8 cellular contexts compared by ENCODE assay signal in genomic region chr6:31541658-31542521, GRCh38. TPM values are rescaled to one million over a fixed set of nuclear protein-coding genes. Genes with fewer than 3 reads are reported as not detected.
DNase-seq lines count a peak whose midpoint lies in the region; ATAC-seq and TF ChIP-seq lines count a peak whose summit lies in the region.

Gene DDX39B (minus strand): TSS chr6:31542003. CDS start chr6:31540532, 1,471 bp downstream.

- H3K27ac Mint-ChIP-seq in CD14-positive monocyte: peak within 1 kb of the TSS; percentile 98 to 100 (median 99)
- peak within 1 kb of the TSS; percentile 75 for H3K27ac Mint-ChIP-seq in activated CD4-positive, alpha-beta memory T cell treated with anti-CD3 and anti-CD28 coated beads, Interleukin-2, amount 10 ng/mL, durations not matched to agents 7 days and 5 days

- H3K27me3 Mint-ChIP-seq in CD14-positive monocyte (ENCODE audit: low read depth in 3 of 3): no peaks in the 10 kb centered on the region
- H3K27me3 Mint-ChIP-seq in activated CD4-positive, alpha-beta memory T cell treated with anti-CD3 and anti-CD28 coated beads, Interleukin-2, amount 10 ng/mL, durations not matched to agents 7 days and 5 days: no peaks in the 10 kb centered on the region

- H3K27me3 ChIP-seq in dorsolateral prefrontal cortex: no peaks in the 10 kb centered on the region

- peak within 1 kb of the TSS; percentile 95 to 96 for H3K4me3 Mint-ChIP-seq in CD14-positive monocyte
- peak within 1 kb of the TSS; percentile 89 for H3K4me3 Mint-ChIP-seq in activated CD4-positive, alpha-beta memory T cell treated with anti-CD3 and anti-CD28 coated beads, Interleukin-2, amount 10 ng/mL, durations not matched to agents 7 days and 5 days

- WGBS in lower leg skin, 2 donors: 0 to 1% methylated on average over 41 to 43 of the region's 43 CpGs

- intact Hi-C loops in CD14-positive monocyte (cut with micrococcal nuclease): loop anchor here (5.0 to 10.0 kb wide), 7 partner anchors 45 to 413 kb away; partner anchors contain the start of genes MICB (in 2 of the 2), CLIC1 (in 1 of the 2), CSNK2B (in 1 of the 2) and LY6G5B (in 1 of the 2)
- intact Hi-C loops in dorsolateral prefrontal cortex (cut with DNase I): loop anchor here (10.0 kb wide), 3 partner anchors 253 to 423 kb away; partner anchors contain the start of gene VARS1 (in 1 of the 2)
- intact Hi-C loops in lower leg skin (cut with DNase I; ENCODE audit: low total_unique reads): no loop called here

- peak within 1 kb of the TSS; percentile 58 to 97 (median 80) for H3K4me3 ChIP-seq in dorsolateral prefrontal cortex
- H3K4me3 ChIP-seq in lower leg skin (ENCODE audit: low read depth, poor library complexity, severe bottlenecking): peak within 1 kb of the TSS; percentile 76

- H3K36me3 Mint-ChIP-seq in CD14-positive monocyte: peaks cover 30 to 36% of the 10 kb centered on the region in 2 donors
- H3K36me3 Mint-ChIP-seq in activated CD4-positive, alpha-beta memory T cell treated with anti-CD3 and anti-CD28 coated beads, Interleukin-2, amount 10 ng/mL, durations not matched to agents 7 days and 5 days (ENCODE audit: low read depth): peaks cover 39% of the 10 kb centered on the region

- CTCF ChIA-PET in activated CD4-positive, alpha-beta memory T cell treated with anti-CD3 and anti-CD28 coated beads, Interleukin-2, amount 10 ng/mL, durations not matched to agents 7 days and 5 days (lab: Charles Lee): interaction anchor here (0.8 to 24.6 kb wide), 19 partner anchors 9 to 417 kb away, joined by 3 to 751 read pairs (median 4); partner anchors contain the start of genes BAG6, HSPA1A, HSPA1B and HSPA1L

- TF ChIP-seq POLR2A in lower leg skin (IDR thresholded peaks at IDR 0.05): peak in 1 of 2 donors; percentile 77

- peak; percentile 52 for ATAC-seq in GM19438 (IDR thresholded peaks at IDR 0.05; ENCODE audit: low read depth, unreplicated experiment)

- H3K9me3 Mint-ChIP-seq in CD14-positive monocyte: peaks cover 0 to 2% (median 0%) of the 10 kb centered on the region in 7 donors
- H3K9me3 Mint-ChIP-seq in activated CD4-positive, alpha-beta memory T cell treated with anti-CD3 and anti-CD28 coated beads, Interleukin-2, amount 10 ng/mL, durations not matched to agents 7 days and 5 days: no peaks in the 10 kb centered on the region

- POLR2A ChIA-PET in activated CD4-positive, alpha-beta memory T cell treated with anti-CD3 and anti-CD28 coated beads, Interleukin-2, amount 10 ng/mL, durations not matched to agents 7 days and 5 days (lab: Charles Lee): interaction anchor here (0.6 to 7.3 kb wide), 52 partner anchors 9 to 1430 kb away, joined by 3 to 164 read pairs (median 6); partner anchors contain the start of genes ABHD16A, BAG6, C6orf47 and CLIC1

- peak within 1 kb of the TSS; percentile 77 to 99 (median 97) for H3K27ac ChIP-seq in dorsolateral prefrontal cortex

- peak; percentile 96 for DNase-seq in CD14-positive monocyte (ENCODE audit: low spot score)
- peak; percentile 91 for DNase-seq in HK-2 (ENCODE audit: unreplicated experiment)
- DNase-seq in NCI-H82 treated with DMSO at 0.1 percent for 48 hours (lab: John Stamatoyannopoulos, UW; ENCODE audit: unreplicated experiment): peak; percentile 96
- DNase-seq in activated CD4-positive, alpha-beta memory T cell treated with anti-CD3 and anti-CD28 coated beads, Interleukin-2, amount 10 ng/mL, durations not matched to agents 7 days and 5 days: peak; percentile 94
- DNase-seq in dorsolateral prefrontal cortex: peak; percentile 93 to 97 (median 95)
- peak; percentile 95 to 99 for DNase-seq in lower leg skin (ENCODE audit: low spot score in 2 of 2)
- peak; percentile 88 to 94 for DNase-seq in stimulated activated CD4-positive, alpha-beta T cell treated with anti-CD3 and anti-CD28 coated beads, Interleukin-4, amount 100 ng/mL, for 4 hours

- H3K4me1 Mint-ChIP-seq in CD14-positive monocyte: peaks cover 40% of the 10 kb centered on the region
- H3K4me1 Mint-ChIP-seq in activated CD4-positive, alpha-beta memory T cell treated with anti-CD3 and anti-CD28 coated beads, Interleukin-2, amount 10 ng/mL, durations not matched to agents 7 days and 5 days: peaks cover 52% of the 10 kb centered on the region

- TF ChIP-seq CTCF in CD14-positive monocyte (IDR thresholded peaks at IDR 0.05): no peak
- TF ChIP-seq CTCF in dorsolateral prefrontal cortex (IDR thresholded peaks at IDR 0.05 in 54 of 56, conservative IDR thresholded peaks at IDR 0.05 in 2 of 56; ENCODE audit: low read depth in 1 of 56, partially characterized antibody in 56 of 56): peak in 25 of 56 donors; percentile 10 to 57 (median 24)
- no peak for TF ChIP-seq CTCF in lower leg skin (IDR thresholded peaks at IDR 0.05)

RNA-seq across cellular contexts. Expression of gene DDX39B, which starts in this region (rescaled TPM):
- 10 to 100 TPM; 64.1 to 67.8 TPM for polyA plus RNA-seq in CD14-positive monocyte
- total RNA-seq in activated CD4-positive, alpha-beta memory T cell treated with anti-CD3 and anti-CD28 coated beads, Interleukin-2, amount 10 ng/mL, durations not matched to agents 7 days and 5 days: 100 to 1,000 TPM; 427 to 434 TPM
- total RNA-seq in dorsolateral prefrontal cortex (100 to 1,000 TPM; 154 to 265 (median 191) TPM), lower leg skin (100 to 1,000 TPM; 176 to 355 (median 238) TPM)

Comparison
In these comparisons a context has a peak if more than half of its experiments do, and no peak if none do; other contexts are left out.
1. Peak in every context shown above with its lines: DNase-seq, ATAC-seq, H3K4me3 ChIP-seq and H3K27ac ChIP-seq.